ENCODE assay signal across 2 cellular contexts in the genomic region with DNA sequence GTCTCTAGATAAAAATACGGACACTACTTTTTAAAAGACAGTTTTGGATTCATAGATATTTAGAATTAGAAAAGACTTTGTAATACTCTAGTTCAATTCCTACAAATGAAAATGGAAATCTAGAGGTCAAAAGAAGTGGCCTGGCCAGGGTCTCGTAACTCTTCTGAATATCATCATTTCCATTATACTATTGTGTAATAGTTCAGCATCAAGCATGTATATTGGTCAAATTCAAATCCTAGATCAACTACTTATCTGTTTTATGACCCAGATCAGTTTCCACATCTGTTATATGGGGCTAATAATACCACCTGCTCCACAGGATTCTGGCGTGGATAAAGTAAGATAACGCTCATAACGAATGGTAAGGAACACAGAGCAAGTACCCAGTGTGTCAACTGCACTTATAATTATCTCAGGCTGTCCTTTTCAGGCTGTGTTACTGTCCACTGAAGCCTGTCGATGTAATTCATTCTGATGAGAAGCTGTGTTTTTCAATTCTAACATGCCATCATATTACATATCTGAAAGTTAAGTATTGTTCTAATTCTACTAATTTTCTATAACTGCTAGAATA.
TF ChIP-seq lines count a peak whose summit lies in the region.

No MANE protein-coding gene starts in this region.

TF ChIP-seq in IMR-90, 13 proteins besides CTCF, POLR2A, EP300 and RAD21:
- TF ChIP-seq MAFK (IDR thresholded peaks at IDR 0.05; ENCODE audit: low read depth, low read length): no peak
- TF ChIP-seq CEBPB (IDR thresholded peaks at IDR 0.05; ENCODE audit: low read depth, low read length): peak; percentile 82

TF ChIP-seq in K562, 482 proteins besides CTCF, POLR2A, EP300 and RAD21:
- TF ChIP-seq TCF7 (IDR thresholded peaks at IDR 0.05; ENCODE audit: borderline replicate concordance): no peak
- TF ChIP-seq ARHGAP35 (IDR thresholded peaks at IDR 0.05; ENCODE audit: partially characterized antibody): no peak
- TF ChIP-seq, protein P1, sequence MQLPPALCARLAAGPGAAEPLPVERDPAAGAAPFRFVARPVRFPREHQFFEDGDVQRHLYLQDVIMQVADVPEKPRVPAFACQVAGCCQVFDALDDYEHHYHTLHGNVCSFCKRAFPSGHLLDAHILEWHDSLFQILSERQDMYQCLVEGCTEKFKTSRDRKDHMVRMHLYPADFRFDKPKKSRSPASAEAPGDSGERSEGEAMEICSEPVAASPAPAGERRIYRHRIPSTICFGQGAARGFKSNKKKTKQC (CRISPR knock-in tag; IDR thresholded peaks at IDR 0.05): no peak
- TF ChIP-seq ZNF644 (tag; IDR thresholded peaks at IDR 0.05; ENCODE audit: low read depth): no peak
- TF ChIP-seq SLC30A9 (CRISPR knock-in tag; IDR thresholded peaks at IDR 0.05): no peak
- TF ChIP-seq ZBTB8A (IDR thresholded peaks at IDR 0.05; ENCODE audit: partially characterized antibody): no peak
- TF ChIP-seq CEBPG (CRISPR knock-in tag; IDR thresholded peaks at IDR 0.05): no peak
- peak; percentile 14 to 82; a peak in 2 of 4 replicates for TF ChIP-seq CEBPG (tag; conservative IDR thresholded peaks at IDR 0.05 in 1 of 2, IDR thresholded peaks at IDR 0.05 in 1 of 2)
- TF ChIP-seq, protein P2, sequence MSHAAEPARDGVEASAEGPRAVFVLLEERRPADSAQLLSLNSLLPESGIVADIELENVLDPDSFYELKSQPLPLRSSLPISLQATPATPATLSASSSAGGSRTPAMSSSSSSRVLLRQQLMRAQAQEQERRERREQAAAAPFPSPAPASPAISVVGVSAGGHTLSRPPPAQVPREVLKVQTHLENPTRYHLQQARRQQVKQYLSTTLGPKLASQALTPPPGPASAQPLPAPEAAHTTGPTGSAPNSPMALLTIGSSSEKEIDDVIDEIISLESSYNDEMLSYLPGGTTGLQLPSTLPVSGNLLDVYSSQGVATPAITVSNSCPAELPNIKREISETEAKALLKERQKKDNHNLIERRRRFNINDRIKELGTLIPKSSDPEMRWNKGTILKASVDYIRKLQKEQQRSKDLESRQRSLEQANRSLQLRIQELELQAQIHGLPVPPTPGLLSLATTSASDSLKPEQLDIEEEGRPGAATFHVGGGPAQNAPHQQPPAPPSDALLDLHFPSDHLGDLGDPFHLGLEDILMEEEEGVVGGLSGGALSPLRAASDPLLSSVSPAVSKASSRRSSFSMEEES (CRISPR knock-in tag; IDR thresholded peaks at IDR 0.05): no peak
- TF ChIP-seq CBFA2T2 (conservative IDR thresholded peaks at IDR 0.05): 0 out of 2 replicates have a peak, but pooled peaks have one; percentile 14
- no peak for TF ChIP-seq HCFC1 (IDR thresholded peaks at IDR 0.05; ENCODE audit: low read depth, low read length)
- TF ChIP-seq, protein P3, sequence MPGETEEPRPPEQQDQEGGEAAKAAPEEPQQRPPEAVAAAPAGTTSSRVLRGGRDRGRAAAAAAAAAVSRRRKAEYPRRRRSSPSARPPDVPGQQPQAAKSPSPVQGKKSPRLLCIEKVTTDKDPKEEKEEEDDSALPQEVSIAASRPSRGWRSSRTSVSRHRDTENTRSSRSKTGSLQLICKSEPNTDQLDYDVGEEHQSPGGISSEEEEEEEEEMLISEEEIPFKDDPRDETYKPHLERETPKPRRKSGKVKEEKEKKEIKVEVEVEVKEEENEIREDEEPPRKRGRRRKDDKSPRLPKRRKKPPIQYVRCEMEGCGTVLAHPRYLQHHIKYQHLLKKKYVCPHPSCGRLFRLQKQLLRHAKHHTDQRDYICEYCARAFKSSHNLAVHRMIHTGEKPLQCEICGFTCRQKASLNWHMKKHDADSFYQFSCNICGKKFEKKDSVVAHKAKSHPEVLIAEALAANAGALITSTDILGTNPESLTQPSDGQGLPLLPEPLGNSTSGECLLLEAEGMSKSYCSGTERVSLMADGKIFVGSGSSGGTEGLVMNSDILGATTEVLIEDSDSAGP (CRISPR knock-in tag; IDR thresholded peaks at IDR 0.05): no peak
- TF ChIP-seq MEF2D (tag; conservative IDR thresholded peaks at IDR 0.05; ENCODE audit: low read depth): no peak
- no peak for TF ChIP-seq RNF2 (IDR thresholded peaks at IDR 0.05)
- TF ChIP-seq TAL1 (IDR thresholded peaks at IDR 0.05): 0 out of 2 replicates have a peak, but pooled peaks have one; percentile 14
- TF ChIP-seq CBFA2T3 (IDR thresholded peaks at IDR 0.05): peak; percentile 48
- no peak for TF ChIP-seq ESRRA (IDR thresholded peaks at IDR 0.05; ENCODE audit: borderline replicate concordance, low read depth)
- no peak for TF ChIP-seq XRCC3 (IDR thresholded peaks at IDR 0.05)
- TF ChIP-seq RBM25 (IDR thresholded peaks at IDR 0.05; ENCODE audit: low read depth, low read length, severe bottlenecking): peak; percentile 47
- TF ChIP-seq, protein P4, sequence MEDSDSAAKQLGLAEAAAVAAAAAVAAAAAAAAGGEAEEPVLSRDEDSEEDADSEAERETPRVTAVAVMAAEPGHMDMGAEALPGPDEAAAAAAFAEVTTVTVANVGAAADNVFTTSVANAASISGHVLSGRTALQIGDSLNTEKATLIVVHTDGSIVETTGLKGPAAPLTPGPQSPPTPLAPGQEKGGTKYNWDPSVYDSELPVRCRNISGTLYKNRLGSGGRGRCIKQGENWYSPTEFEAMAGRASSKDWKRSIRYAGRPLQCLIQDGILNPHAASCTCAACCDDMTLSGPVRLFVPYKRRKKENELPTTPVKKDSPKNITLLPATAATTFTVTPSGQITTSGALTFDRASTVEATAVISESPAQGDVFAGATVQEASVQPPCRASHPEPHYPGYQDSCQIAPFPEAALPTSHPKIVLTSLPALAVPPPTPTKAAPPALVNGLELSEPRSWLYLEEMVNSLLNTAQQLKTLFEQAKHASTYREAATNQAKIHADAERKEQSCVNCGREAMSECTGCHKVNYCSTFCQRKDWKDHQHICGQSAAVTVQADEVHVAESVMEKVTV (CRISPR knock-in tag; IDR thresholded peaks at IDR 0.05): no peak
- peak; percentile 86 for TF ChIP-seq CEBPB (tag; IDR thresholded peaks at IDR 0.05)
